ENCODE assay signal across 26 cellular contexts in the genomic region with DNA sequence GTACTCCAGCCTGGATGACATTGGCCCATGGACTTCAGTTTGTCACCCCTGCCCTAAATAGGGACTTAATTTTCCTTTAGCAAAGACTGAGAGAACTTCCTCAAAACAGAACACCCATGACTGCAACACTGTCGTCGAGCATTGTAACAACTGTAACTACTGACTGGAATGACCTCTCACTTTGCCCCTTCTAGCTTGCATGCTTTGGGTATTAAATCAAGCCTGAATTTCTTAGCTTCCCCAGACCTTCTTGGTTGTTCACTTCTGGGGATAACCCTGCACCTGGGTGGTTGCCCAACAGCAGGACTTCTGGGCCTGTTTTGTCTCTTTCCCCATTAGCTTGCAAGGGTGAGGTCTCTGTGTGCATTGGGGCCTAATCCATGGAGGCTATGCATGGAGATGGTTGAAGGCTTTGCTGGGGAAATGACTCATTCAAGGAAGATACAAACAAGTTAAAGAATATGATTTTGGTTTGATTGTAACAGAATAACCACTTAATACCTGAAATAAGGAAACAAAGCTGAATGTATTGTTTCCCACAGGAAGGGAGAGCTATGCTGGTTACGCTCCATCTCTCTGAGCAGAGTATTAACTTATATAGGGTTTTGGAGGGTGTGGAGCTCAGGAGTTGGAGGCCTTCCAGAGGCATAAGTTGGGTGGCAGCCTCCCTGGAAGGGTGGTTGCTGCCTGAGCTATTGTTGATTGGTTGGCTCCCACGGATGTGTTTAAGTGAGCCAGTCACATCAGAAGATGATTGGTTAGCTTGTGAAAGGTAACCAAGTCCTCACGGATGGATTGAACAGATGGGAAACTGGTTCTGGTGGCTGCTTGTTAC.
"Had no signal": no experiment of that assay in that cellular context is flagged by ENCODE, and none has a peak within 500 bp of the region (broad histone marks: within the 10 kb centered on the region; RNA-seq: fewer than 3 reads in every experiment).

No MANE protein-coding gene starts in this region.

- H3K4me1 Mint-ChIP-seq: activated naive CD4-positive, alpha-beta T cell treated with anti-CD3 and anti-CD28 coated beads, Interleukin-2, amount 50 U/mL, for 24 hours; immature natural killer cell; naive thymus-derived CD8-positive, alpha-beta T cell; T-helper 17 cell had no signal

- H3K4me3 ChIP-seq: body of pancreas, hepatocyte, left ventricle myocardium inferior, neural progenitor cell, sigmoid colon, smooth muscle cell, thoracic aorta, upper lobe of left lung had no signal

- H3K9me3 Mint-ChIP-seq: activated naive CD4-positive, alpha-beta T cell treated with anti-CD3 and anti-CD28 coated beads, Interleukin-2, amount 50 U/mL, for 24 hours; immature natural killer cell had no signal

- H3K9me3 ChIP-seq: body of pancreas, left ventricle myocardium inferior, sigmoid colon, thoracic aorta, upper lobe of left lung had no signal

- ATAC-seq: body of pancreas; naive thymus-derived CD8-positive, alpha-beta T cell; T-helper 17 cell had no signal

- H3K27ac Mint-ChIP-seq: activated CD4-positive, alpha-beta memory T cell treated with anti-CD3 and anti-CD28 coated beads for 36 hours; activated naive CD4-positive, alpha-beta T cell treated with anti-CD3 and anti-CD28 coated beads, Interleukin-2, amount 50 U/mL, for 24 hours; immature natural killer cell; neural progenitor cell; T-helper 17 cell had no signal

- H3K36me3 Mint-ChIP-seq: activated CD4-positive, alpha-beta memory T cell treated with anti-CD3 and anti-CD28 coated beads for 36 hours; activated naive CD4-positive, alpha-beta T cell treated with anti-CD3 and anti-CD28 coated beads, Interleukin-2, amount 50 U/mL, for 24 hours; immature natural killer cell; naive thymus-derived CD8-positive, alpha-beta T cell; neural progenitor cell had no signal

- DNase-seq: activated CD4-positive, alpha-beta memory T cell treated with anti-CD3 and anti-CD28 coated beads for 36 hours; activated CD4-positive, alpha-beta T cell treated with anti-CD3 and anti-CD28 coated beads for 4 hours; activated CD4-positive, CD25-positive, alpha-beta regulatory T cell; activated gamma-delta T cell treated with Interleukin-2 at 50 U/mL for 16 hours; anterior cingulate cortex; body of pancreas; effector CD4-positive, alpha-beta T cell; erythroblast; foreskin melanocyte; glutamatergic neuron; immature natural killer cell; kidney glomerular epithelial cell; left ventricle myocardium inferior; naive thymus-derived CD8-positive, alpha-beta T cell; posterior cingulate gyrus; retina; sigmoid colon; stimulated activated CD4-positive, alpha-beta T cell treated with anti-CD3 and anti-CD28 coated beads, Interleukin-15, amount 100 ng/mL, for 24 hours; stimulated activated naive CD4-positive, alpha-beta T cell; T-helper 17 cell; upper lobe of left lung had no signal

- H3K4me1 ChIP-seq: body of pancreas, neural progenitor cell, sigmoid colon, upper lobe of left lung had no signal

- H3K36me3 ChIP-seq: left ventricle myocardium inferior, neural progenitor cell, sigmoid colon, thoracic aorta, upper lobe of left lung had no signal

- H3K4me3 Mint-ChIP-seq: activated CD4-positive, alpha-beta memory T cell treated with anti-CD3 and anti-CD28 coated beads for 36 hours; activated naive CD4-positive, alpha-beta T cell treated with anti-CD3 and anti-CD28 coated beads, Interleukin-2, amount 50 U/mL, for 24 hours; immature natural killer cell; naive thymus-derived CD8-positive, alpha-beta T cell; neural progenitor cell; T-helper 17 cell had no signal

- H3K27me3 Mint-ChIP-seq: activated CD4-positive, alpha-beta memory T cell treated with anti-CD3 and anti-CD28 coated beads for 36 hours; activated naive CD4-positive, alpha-beta T cell treated with anti-CD3 and anti-CD28 coated beads, Interleukin-2, amount 50 U/mL, for 24 hours had no signal
